8 cellular contexts compared by ENCODE assay signal in the genomic region with DNA sequence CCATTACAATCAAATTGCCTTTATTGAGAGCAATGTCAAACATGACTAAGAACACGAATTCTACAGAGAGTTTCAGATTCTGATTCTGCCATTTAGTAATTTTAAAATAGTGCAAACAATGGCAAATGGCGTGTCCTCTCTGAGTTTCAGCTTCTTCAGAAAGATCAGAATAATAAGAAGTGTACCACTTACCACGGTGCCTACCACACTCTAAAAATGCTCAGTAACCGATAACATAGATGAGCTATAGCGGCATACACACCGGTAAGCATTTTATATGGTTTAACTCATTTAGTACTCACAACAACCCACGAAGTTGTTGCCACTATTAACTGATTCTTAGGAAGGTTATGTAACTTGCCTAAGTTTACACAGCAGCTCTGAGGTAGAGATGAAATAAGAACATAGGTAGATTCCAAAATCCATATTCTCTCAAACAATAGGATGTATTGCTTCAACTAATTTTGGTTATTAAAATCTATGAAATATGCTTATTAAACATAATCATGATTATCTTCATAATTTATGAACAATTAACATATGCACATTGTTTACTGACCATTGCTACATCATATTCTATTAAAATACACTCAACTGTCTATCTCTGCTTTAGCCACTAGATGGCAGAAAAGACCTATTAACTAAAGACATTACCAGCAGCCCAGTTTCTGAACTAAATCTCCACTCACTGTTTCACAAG. TPM values are rescaled to one million over a fixed set of nuclear protein-coding genes. Genes with fewer than 3 reads are reported as not detected.
DNase-seq lines count a peak whose midpoint lies in the region; ATAC-seq and TF ChIP-seq lines count a peak whose summit lies in the region.

No MANE protein-coding gene starts in this region.

- peak; percentile 88 for DNase-seq in DMS114 treated with DMSO at 0.1 percent for 48 hours (lab: John Stamatoyannopoulos, UW; ENCODE audit: unreplicated experiment)
- DNase-seq in NCI-H2196 treated with DMSO at 0.1 percent for 48 hours (lab: John Stamatoyannopoulos, UW; ENCODE audit: unreplicated experiment), result peak; percentile 17
- peak; percentile 64 for DNase-seq in amniotic epithelial cell (ENCODE audit: low read depth)
- peak; percentile 33 for DNase-seq in iPS DF 4.7 (ENCODE audit: extremely low read depth, low spot score)
- DNase-seq in thoracic aorta (ENCODE audit: low spot score), result no peak
- no peak for DNase-seq in activated gamma-delta T cell treated with Interleukin-2 at 50 U/mL for 16 hours

- no peak overlapping the region for H3K4me3 ChIP-seq in thoracic aorta

- H3K4me1 ChIP-seq in thoracic aorta (ENCODE audit: control insufficient read depth in 1 of 2, low read depth in 2 of 2), result no peaks in the 10 kb centered on the region

- H3K27me3 ChIP-seq in thoracic aorta (replicated peaks; ENCODE audit: insufficient read depth), result no peaks in the 10 kb centered on the region

- H3K27ac ChIP-seq in thoracic aorta, result no peak overlapping the region

- H3K9me3 ChIP-seq in thoracic aorta, result no peaks in the 10 kb centered on the region

- TF ChIP-seq CTCF in thoracic aorta (IDR thresholded peaks at IDR 0.05), result peak; percentile 63

- peak; percentile 95 for ATAC-seq in GM19372 (IDR thresholded peaks at IDR 0.05; ENCODE audit: low read depth, unreplicated experiment)
- ATAC-seq in HG03196 (IDR thresholded peaks at IDR 0.05; ENCODE audit: unreplicated experiment), result peak; percentile 92
- no peak for ATAC-seq in thoracic aorta (ENCODE audit: insufficient number of reproducible peaks, low FRiP score, low read depth)

- H3K36me3 ChIP-seq in thoracic aorta, result no peaks in the 10 kb centered on the region

RNA-seq across cellular contexts. Expression of a gene that starts 38.3 kb away (rescaled TPM):
- total RNA-seq in thoracic aorta, result 1 to 10 TPM in 1 of 2 donors, not detected in 1; 1.1 TPM

Comparison
In these comparisons a context has a peak if more than half of its experiments do, and no peak if none do; other contexts are left out.
1. DNase-seq: peak in DMS114 treated with DMSO at 0.1 percent for 48 hours (single experiment), NCI-H2196 treated with DMSO at 0.1 percent for 48 hours (single experiment), amniotic epithelial cell (single experiment) and iPS DF 4.7 (single experiment); none in thoracic aorta (single experiment) and activated gamma-delta T cell treated with Interleukin-2 at 50 U/mL for 16 hours (single experiment).